2 cellular contexts compared by ENCODE assay signal in the genomic region with DNA sequence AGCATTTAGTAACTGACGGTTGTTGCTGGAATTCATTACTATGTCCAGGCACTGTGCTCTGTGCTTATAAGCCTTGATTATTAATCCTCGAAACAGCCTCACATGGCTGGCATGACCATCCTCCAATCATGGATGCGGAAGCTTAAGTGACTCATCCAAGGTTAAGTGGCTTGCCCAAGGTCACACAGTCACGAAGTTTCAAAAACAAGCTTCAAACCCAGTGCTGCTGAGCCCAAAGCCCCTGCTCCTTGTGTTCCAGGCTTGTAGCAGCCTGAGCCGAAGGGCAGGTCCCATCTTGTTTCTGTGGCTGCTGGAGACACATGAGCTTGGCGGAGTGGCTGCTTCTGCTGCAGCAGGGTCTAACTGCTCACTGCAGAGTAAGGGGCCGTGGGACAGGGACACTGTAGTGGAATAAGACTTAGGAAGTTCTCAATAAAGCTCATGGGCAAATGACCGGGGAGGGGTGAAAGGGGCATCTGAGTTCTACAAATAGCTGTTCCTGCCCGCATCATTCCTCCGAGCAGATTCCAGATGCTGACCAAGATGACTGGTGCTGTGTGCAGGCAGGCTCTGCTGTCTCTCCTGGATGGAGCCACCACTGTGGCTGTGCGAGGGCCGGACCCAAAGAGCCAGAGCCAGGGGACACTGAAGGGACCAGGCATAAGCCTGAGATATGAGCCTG.
TF ChIP-seq lines count a peak whose summit lies in the region.

No MANE protein-coding gene starts in this region.

TF ChIP-seq in H1, 55 proteins besides CTCF, POLR2A, EP300 and RAD21:
- TF ChIP-seq SIRT6 (IDR thresholded peaks at IDR 0.05; ENCODE audit: low read length) (no peak), ASH2L (IDR thresholded peaks at IDR 0.05; ENCODE audit: low read length) (no peak), HDAC2 (IDR thresholded peaks at IDR 0.05; ENCODE audit: borderline replicate concordance in 1 of 2, low read depth in 2 of 2, low read length in 2 of 2) (no peak), TAF7 (optimal IDR thresholded peaks at IDR 0.05; ENCODE audit: borderline replicate concordance, low read depth, low read length) (no peak), CHD1 (IDR thresholded peaks at IDR 0.05; ENCODE audit: low read depth, low read length) (no peak), ZNF274 (IDR thresholded peaks at IDR 0.05; ENCODE audit: borderline replicate concordance, extremely low read depth, low read length) (no peak), CREB1 (IDR thresholded peaks at IDR 0.05) (no peak), CBX8 (IDR thresholded peaks at IDR 0.05; ENCODE audit: borderline replicate concordance, low read depth, low read length) (no peak), NANOG (IDR thresholded peaks at IDR 0.05; ENCODE audit: insufficient read depth, low read depth, low read length, poor library complexity, severe bottlenecking) (no peak)
- TF ChIP-seq, protein P1, sequence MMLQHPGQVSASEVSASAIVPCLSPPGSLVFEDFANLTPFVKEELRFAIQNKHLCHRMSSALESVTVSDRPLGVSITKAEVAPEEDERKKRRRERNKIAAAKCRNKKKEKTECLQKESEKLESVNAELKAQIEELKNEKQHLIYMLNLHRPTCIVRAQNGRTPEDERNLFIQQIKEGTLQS (IDR thresholded peaks at IDR 0.05; ENCODE audit: insufficient read depth, low read depth, low read length) = no peak

TF ChIP-seq in WTC11, 78 proteins besides CTCF, POLR2A, EP300 and RAD21:
- TF ChIP-seq TEAD1 (CRISPR knock-in tag; IDR thresholded peaks at IDR 0.05) (no peak), NFATC4 (CRISPR knock-in tag; IDR thresholded peaks at IDR 0.05) (no peak), PRRX2 (CRISPR knock-in tag; IDR thresholded peaks at IDR 0.05) (no peak), ESRRA (CRISPR knock-in tag; IDR thresholded peaks at IDR 0.05; ENCODE audit: borderline replicate concordance) (no peak), FOXP1 (CRISPR knock-in tag; IDR thresholded peaks at IDR 0.05; ENCODE audit: borderline replicate concordance) (no peak), GTF2I (CRISPR knock-in tag; conservative IDR thresholded peaks at IDR 0.05) (no peak), JAZF1 (CRISPR knock-in tag; IDR thresholded peaks at IDR 0.05) (no peak), TCF7 (CRISPR knock-in tag; IDR thresholded peaks at IDR 0.05; ENCODE audit: low read depth) (no peak), ZNF138 (CRISPR knock-in tag; conservative IDR thresholded peaks at IDR 0.05) (no peak), SMAD3 (CRISPR knock-in tag; IDR thresholded peaks at IDR 0.05; ENCODE audit: borderline replicate concordance) (no peak), NFYB (CRISPR knock-in tag; conservative IDR thresholded peaks at IDR 0.05; ENCODE audit: low read depth) (no peak), ZBTB21 (CRISPR knock-in tag; IDR thresholded peaks at IDR 0.05; ENCODE audit: borderline replicate concordance) (no peak), FOXK1 (CRISPR knock-in tag; IDR thresholded peaks at IDR 0.05) (no peak)
- TF ChIP-seq, protein P2, sequence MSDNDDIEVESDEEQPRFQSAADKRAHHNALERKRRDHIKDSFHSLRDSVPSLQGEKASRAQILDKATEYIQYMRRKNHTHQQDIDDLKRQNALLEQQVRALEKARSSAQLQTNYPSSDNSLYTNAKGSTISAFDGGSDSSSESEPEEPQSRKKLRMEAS (CRISPR knock-in tag; IDR thresholded peaks at IDR 0.05) = no peak
- TF ChIP-seq, protein P3, sequence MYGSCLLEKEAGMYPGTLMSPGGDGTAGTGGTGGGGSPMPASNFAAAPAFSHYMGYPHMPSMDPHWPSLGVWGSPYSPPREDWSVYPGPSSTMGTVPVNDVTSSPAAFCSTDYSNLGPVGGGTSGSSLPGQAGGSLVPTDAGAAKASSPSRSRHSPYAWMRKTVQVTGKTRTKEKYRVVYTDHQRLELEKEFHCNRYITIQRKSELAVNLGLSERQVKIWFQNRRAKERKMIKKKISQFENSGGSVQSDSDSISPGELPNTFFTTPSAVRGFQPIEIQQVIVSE (CRISPR knock-in tag; IDR thresholded peaks at IDR 0.05; ENCODE audit: borderline replicate concordance) = no peak
- TF ChIP-seq, protein P4, sequence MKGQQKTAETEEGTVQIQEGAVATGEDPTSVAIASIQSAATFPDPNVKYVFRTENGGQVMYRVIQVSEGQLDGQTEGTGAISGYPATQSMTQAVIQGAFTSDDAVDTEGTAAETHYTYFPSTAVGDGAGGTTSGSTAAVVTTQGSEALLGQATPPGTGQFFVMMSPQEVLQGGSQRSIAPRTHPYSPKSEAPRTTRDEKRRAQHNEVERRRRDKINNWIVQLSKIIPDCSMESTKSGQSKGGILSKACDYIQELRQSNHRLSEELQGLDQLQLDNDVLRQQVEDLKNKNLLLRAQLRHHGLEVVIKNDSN (CRISPR knock-in tag; IDR thresholded peaks at IDR 0.05) = no peak
- TF ChIP-seq, protein P5, sequence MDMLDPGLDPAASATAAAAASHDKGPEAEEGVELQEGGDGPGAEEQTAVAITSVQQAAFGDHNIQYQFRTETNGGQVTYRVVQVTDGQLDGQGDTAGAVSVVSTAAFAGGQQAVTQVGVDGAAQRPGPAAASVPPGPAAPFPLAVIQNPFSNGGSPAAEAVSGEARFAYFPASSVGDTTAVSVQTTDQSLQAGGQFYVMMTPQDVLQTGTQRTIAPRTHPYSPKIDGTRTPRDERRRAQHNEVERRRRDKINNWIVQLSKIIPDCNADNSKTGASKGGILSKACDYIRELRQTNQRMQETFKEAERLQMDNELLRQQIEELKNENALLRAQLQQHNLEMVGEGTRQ (CRISPR knock-in tag; IDR thresholded peaks at IDR 0.05) = no peak
- TF ChIP-seq, protein P6, sequence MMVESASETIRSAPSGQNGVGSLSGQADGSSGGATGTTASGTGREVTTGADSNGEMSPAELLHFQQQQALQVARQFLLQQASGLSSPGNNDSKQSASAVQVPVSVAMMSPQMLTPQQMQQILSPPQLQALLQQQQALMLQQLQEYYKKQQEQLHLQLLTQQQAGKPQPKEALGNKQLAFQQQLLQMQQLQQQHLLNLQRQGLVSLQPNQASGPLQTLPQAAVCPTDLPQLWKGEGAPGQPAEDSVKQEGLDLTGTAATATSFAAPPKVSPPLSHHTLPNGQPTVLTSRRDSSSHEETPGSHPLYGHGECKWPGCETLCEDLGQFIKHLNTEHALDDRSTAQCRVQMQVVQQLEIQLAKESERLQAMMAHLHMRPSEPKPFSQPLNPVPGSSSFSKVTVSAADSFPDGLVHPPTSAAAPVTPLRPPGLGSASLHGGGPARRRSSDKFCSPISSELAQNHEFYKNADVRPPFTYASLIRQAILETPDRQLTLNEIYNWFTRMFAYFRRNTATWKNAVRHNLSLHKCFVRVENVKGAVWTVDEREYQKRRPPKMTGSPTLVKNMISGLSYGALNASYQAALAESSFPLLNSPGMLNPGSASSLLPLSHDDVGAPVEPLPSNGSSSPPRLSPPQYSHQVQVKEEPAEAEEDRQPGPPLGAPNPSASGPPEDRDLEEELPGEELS (CRISPR knock-in tag; IDR thresholded peaks at IDR 0.05) = no peak
- TF ChIP-seq, protein P7, sequence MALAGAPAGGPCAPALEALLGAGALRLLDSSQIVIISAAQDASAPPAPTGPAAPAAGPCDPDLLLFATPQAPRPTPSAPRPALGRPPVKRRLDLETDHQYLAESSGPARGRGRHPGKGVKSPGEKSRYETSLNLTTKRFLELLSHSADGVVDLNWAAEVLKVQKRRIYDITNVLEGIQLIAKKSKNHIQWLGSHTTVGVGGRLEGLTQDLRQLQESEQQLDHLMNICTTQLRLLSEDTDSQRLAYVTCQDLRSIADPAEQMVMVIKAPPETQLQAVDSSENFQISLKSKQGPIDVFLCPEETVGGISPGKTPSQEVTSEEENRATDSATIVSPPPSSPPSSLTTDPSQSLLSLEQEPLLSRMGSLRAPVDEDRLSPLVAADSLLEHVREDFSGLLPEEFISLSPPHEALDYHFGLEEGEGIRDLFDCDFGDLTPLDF (CRISPR knock-in tag; IDR thresholded peaks at IDR 0.05) = no peak
- TF ChIP-seq, protein P8, sequence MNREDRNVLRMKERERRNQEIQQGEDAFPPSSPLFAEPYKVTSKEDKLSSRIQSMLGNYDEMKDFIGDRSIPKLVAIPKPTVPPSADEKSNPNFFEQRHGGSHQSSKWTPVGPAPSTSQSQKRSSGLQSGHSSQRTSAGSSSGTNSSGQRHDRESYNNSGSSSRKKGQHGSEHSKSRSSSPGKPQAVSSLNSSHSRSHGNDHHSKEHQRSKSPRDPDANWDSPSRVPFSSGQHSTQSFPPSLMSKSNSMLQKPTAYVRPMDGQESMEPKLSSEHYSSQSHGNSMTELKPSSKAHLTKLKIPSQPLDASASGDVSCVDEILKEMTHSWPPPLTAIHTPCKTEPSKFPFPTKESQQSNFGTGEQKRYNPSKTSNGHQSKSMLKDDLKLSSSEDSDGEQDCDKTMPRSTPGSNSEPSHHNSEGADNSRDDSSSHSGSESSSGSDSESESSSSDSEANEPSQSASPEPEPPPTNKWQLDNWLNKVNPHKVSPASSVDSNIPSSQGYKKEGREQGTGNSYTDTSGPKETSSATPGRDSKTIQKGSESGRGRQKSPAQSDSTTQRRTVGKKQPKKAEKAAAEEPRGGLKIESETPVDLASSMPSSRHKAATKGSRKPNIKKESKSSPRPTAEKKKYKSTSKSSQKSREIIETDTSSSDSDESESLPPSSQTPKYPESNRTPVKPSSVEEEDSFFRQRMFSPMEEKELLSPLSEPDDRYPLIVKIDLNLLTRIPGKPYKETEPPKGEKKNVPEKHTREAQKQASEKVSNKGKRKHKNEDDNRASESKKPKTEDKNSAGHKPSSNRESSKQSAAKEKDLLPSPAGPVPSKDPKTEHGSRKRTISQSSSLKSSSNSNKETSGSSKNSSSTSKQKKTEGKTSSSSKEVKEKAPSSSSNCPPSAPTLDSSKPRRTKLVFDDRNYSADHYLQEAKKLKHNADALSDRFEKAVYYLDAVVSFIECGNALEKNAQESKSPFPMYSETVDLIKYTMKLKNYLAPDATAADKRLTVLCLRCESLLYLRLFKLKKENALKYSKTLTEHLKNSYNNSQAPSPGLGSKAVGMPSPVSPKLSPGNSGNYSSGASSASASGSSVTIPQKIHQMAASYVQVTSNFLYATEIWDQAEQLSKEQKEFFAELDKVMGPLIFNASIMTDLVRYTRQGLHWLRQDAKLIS (CRISPR knock-in tag; IDR thresholded peaks at IDR 0.05; ENCODE audit: borderline replicate concordance) = no peak
